1 cellular context compared by ENCODE assay signal in the genomic region with DNA sequence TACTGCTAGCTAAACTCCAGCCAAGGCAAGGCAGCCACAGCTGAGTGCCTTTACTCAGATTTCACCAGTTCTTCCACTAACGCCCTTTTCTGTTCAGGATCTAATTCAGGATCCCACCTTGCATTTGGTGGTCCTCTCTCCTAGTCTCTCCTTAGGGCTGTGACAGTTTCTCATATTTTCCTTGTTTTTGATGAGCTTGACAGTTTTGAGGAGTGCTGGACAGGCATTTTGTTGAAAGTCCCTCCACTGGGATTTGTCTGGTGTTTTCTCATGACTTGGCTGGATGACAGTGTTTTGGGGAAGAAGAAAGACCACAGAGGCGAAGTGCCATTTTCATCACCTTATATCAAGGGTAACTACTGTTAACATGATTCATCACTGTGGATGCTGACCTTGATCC.
TF ChIP-seq lines count a peak whose summit lies in the region.

No MANE protein-coding gene starts in this region.

TF ChIP-seq in H1, 55 proteins besides CTCF, POLR2A, EP300 and RAD21:
- TF ChIP-seq NANOG (IDR thresholded peaks at IDR 0.05; ENCODE audit: insufficient read depth, low read depth, low read length, poor library complexity, severe bottlenecking) (no peak), TCF12 (IDR thresholded peaks at IDR 0.05; ENCODE audit: low read depth, low read length) (no peak), KDM1A (IDR thresholded peaks at IDR 0.05; ENCODE audit: borderline replicate concordance, low read length) (no peak), FOSL1 (IDR thresholded peaks at IDR 0.05; ENCODE audit: insufficient read depth, low read depth, low read length) (no peak), TAF1 (IDR thresholded peaks at IDR 0.05; ENCODE audit: low read depth, low read length) (no peak), CBX8 (IDR thresholded peaks at IDR 0.05; ENCODE audit: borderline replicate concordance, low read depth, low read length) (no peak), SP1 (IDR thresholded peaks at IDR 0.05; ENCODE audit: low read depth, low read length) (no peak)
